ENCODE assay signal across 12 cellular contexts in the genomic region with DNA sequence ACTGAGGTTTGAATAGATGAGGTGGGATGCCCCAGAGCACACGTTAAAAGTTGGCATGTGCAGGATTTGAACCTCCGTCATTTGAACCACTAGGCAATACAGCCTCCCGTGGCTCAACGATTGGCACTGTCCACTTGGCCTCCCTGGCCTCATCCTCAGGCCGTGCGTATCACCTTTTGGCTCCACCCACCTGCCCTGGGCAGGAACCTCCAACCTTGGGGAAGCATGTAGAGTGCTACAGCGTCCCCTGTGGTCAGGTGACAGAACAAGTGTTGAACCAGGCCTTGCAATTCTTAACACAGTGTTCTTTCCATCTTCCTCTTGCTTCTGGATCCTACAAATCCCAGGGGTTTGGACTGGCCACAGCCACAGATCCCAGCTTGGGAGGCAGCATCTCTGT.
"Had no signal": no experiment of that assay in that cellular context is flagged by ENCODE, and none has a peak within 500 bp of the region (broad histone marks: within the 10 kb centered on the region; RNA-seq: fewer than 3 reads in every experiment).

No MANE protein-coding gene starts in this region.

- H3K9me3 ChIP-seq: ascending aorta, pancreas, stomach, vagina had no signal

- H3K27ac Mint-ChIP-seq: activated CD4-positive, alpha-beta T cell treated with anti-CD3 and anti-CD28 coated beads for 36 hours; activated CD8-positive, alpha-beta T cell treated with anti-CD3 and anti-CD28 coated beads, Interleukin-2, amount 10 ng/mL, durations not matched to agents 7 days and 5 days; activated naive CD8-positive, alpha-beta T cell treated with anti-CD3 and anti-CD28 coated beads, Interleukin-2, amount 50 U/mL, for 24 hours had no signal

- H3K4me3 ChIP-seq: ascending aorta, pancreas, stomach, vagina had no signal

- H3K4me1 ChIP-seq: ascending aorta, foreskin keratinocyte, pancreas, stomach, vagina had no signal

- H3K27me3 ChIP-seq: ascending aorta, vagina had no signal

- H3K4me3 Mint-ChIP-seq: activated CD4-positive, alpha-beta T cell treated with anti-CD3 and anti-CD28 coated beads for 36 hours; activated CD8-positive, alpha-beta T cell treated with anti-CD3 and anti-CD28 coated beads, Interleukin-2, amount 10 ng/mL, durations not matched to agents 7 days and 5 days; activated naive CD8-positive, alpha-beta T cell treated with anti-CD3 and anti-CD28 coated beads, Interleukin-2, amount 50 U/mL, for 24 hours had no signal

- H3K4me1 Mint-ChIP-seq: activated CD4-positive, alpha-beta T cell treated with anti-CD3 and anti-CD28 coated beads for 36 hours; activated naive CD8-positive, alpha-beta T cell treated with anti-CD3 and anti-CD28 coated beads, Interleukin-2, amount 50 U/mL, for 24 hours had no signal

- H3K27ac ChIP-seq: ascending aorta, foreskin keratinocyte, pancreas, stomach, vagina had no signal

- DNase-seq: activated CD4-positive, alpha-beta T cell treated with anti-CD3 and anti-CD28 coated beads for 36 hours; activated CD8-positive, alpha-beta memory T cell treated with anti-CD3 and anti-CD28 coated beads, Interleukin-2, amount 50 U/mL, for 48 hours; activated CD8-positive, alpha-beta T cell treated with anti-CD3 and anti-CD28 coated beads, Interleukin-2, amount 10 ng/mL, durations not matched to agents 7 days and 5 days; activated naive CD8-positive, alpha-beta T cell treated with anti-CD3 and anti-CD28 coated beads, Interleukin-2, amount 50 U/mL, for 24 hours; foreskin keratinocyte; pancreas; retina; stimulated activated CD4-positive, alpha-beta T cell treated with anti-CD3 and anti-CD28 coated beads, Interleukin-15, amount 100 ng/mL, for 24 hours; stimulated activated CD4-positive, alpha-beta T cell treated with anti-CD3 and anti-CD28 coated beads, Interleukin-4, amount 100 ng/mL, for 4 hours; stomach had no signal

- H3K36me3 ChIP-seq: ascending aorta, pancreas, stomach, vagina had no signal

- H3K9me3 Mint-ChIP-seq: activated naive CD8-positive, alpha-beta T cell treated with anti-CD3 and anti-CD28 coated beads, Interleukin-2, amount 50 U/mL, for 24 hours had no signal
